23 cellular contexts compared by ENCODE assay signal in the genomic region with DNA sequence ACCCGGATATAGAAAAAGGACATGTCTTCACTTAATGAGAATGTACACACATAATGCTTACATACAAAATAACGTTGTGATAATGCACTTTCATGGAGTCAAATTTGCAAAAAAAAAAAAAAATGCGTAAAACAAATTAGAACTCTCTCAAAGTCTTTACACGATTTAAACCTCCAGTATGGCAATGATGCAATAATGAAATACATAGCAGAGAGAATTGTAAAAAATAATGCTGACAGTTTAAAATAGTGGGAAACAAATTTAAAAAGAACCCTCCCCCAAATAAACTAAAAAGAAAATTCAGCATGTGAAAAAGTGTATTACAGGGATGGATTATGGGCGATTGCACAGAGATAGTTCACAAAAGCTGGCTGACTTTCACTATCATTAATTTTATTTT.
"Had no signal": no experiment of that assay in that cellular context is flagged by ENCODE, and none has a peak within 500 bp of the region (broad histone marks: within the 10 kb centered on the region; RNA-seq: fewer than 3 reads in every experiment).

No MANE protein-coding gene starts in this region.

- H3K27ac Mint-ChIP-seq: T-cell had no signal

- H3K9me3 ChIP-seq: SJSA1, SK-N-SH had no signal

- H3K4me2 ChIP-seq: SK-N-SH had no signal

- H3K9ac ChIP-seq: SK-N-SH had no signal

- H3K4me3 Mint-ChIP-seq: T-cell had no signal

- H3K27me3 ChIP-seq: SJSA1 had no signal

- H3K27ac ChIP-seq: RWPE1, SJSA1 had no signal

- H3K4me1 Mint-ChIP-seq: T-cell had no signal

- H3K36me3 ChIP-seq: SJSA1 had no signal

- H3K36me3 Mint-ChIP-seq: T-cell had no signal

- DNase-seq: Karpas-422, KG1, MM.1S, NCI-H1105, NCI-H1417, NCI-H1436 treated with DMSO at 0.1 percent for 48 hours, NCI-H1694, NCI-H187 treated with DMSO at 0.1 percent for 48 hours, NCI-H2081, NCI-H2107, NCI-H2171, NCI-H226, NCI-H446, NCI-H510A, NCI-H524 treated with DMSO at 0.1 percent for 48 hours, NCI-H69, NCI-H774, SHP77, SK-N-SH, SW 1271, T-cell had no signal

- ATAC-seq: T-cell had no signal

- H3K9me3 Mint-ChIP-seq: T-cell had no signal

- H3K4me3 ChIP-seq: SJSA1 had no signal
